Comparison of ENCODE assay signal across 8 cellular contexts in the genomic region with DNA sequence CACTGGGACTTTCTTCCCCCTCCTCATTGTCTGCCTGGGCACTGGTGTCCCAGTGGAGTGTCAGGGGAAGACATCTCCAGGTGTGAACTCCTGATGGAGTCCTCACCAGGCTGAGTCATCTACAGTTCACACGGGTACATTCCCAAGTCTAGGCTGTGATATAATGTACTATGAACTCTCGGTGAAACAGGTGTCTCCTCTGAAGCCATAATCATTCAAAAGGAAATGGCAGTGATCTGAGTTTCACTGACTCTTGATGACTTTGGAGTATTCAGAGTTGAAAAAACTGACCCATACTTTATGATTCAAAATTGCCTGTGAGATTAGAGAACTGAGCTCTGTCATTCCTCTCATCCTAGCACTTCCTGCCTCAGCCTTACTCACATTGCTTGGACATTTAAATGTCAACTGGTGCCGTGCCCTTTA. TPM values are rescaled to one million over a fixed set of nuclear protein-coding genes. Genes with fewer than 3 reads are reported as not detected.
DNase-seq lines count a peak whose midpoint lies in the region; ATAC-seq and TF ChIP-seq lines count a peak whose summit lies in the region.

No MANE protein-coding gene starts in this region.

- peak overlapping the region; percentile 60 for H3K4me3 Mint-ChIP-seq in T-helper 2 cell treated with Interferon-gamma antibody and Interleukin-4, amounts not matched to agents 5 μg/mL and 100 μg/mL, for 36 hours
- no peak overlapping the region for H3K4me3 Mint-ChIP-seq in stimulated activated effector memory CD8-positive, alpha-beta T cell treated with anti-CD3 and anti-CD28 coated beads, Interleukin-12 subunit alpha, Interleukin-12 subunit beta, amount 100 ng/mL, for 72 hours

- H3K27ac Mint-ChIP-seq in T-helper 2 cell treated with Interferon-gamma antibody and Interleukin-4, amounts not matched to agents 5 μg/mL and 100 μg/mL, for 36 hours, result peak overlapping the region; percentile 10
- H3K27ac Mint-ChIP-seq in stimulated activated effector memory CD8-positive, alpha-beta T cell treated with anti-CD3 and anti-CD28 coated beads, Interleukin-12 subunit alpha, Interleukin-12 subunit beta, amount 100 ng/mL, for 72 hours, result no peak overlapping the region

- peaks cover 27% of the 10 kb centered on the region for H3K27me3 Mint-ChIP-seq in T-helper 2 cell treated with Interferon-gamma antibody and Interleukin-4, amounts not matched to agents 5 μg/mL and 100 μg/mL, for 36 hours (ENCODE audit: low read depth)

- DNase-seq in T-helper 2 cell treated with Interferon-gamma antibody and Interleukin-4, amounts not matched to agents 5 μg/mL and 100 μg/mL, for 36 hours (ENCODE audit: low spot score), result no peak
- DNase-seq in T-helper 2 cell, result no peak
- DNase-seq in stimulated activated effector memory CD8-positive, alpha-beta T cell treated with anti-CD3 and anti-CD28 coated beads, Interleukin-12 subunit alpha, Interleukin-12 subunit beta, amount 100 ng/mL, for 72 hours (ENCODE audit: low spot score in 2 of 2), result no peak
- DNase-seq in mesenteric fat pad (ENCODE audit: low spot score), result no peak
- DNase-seq in NCI-H510A treated with DMSO at 0.1 percent for 48 hours (lab: John Stamatoyannopoulos, UW), result no peak
- DNase-seq in NCI-H2107 treated with DMSO at 0.1 percent for 48 hours (lab: John Stamatoyannopoulos, UW; ENCODE audit: unreplicated experiment), result no peak

- peaks cover 14% of the 10 kb centered on the region for H3K4me1 Mint-ChIP-seq in T-helper 2 cell treated with Interferon-gamma antibody and Interleukin-4, amounts not matched to agents 5 μg/mL and 100 μg/mL, for 36 hours (ENCODE audit: low read depth)
- H3K4me1 Mint-ChIP-seq in stimulated activated effector memory CD8-positive, alpha-beta T cell treated with anti-CD3 and anti-CD28 coated beads, Interleukin-12 subunit alpha, Interleukin-12 subunit beta, amount 100 ng/mL, for 72 hours, result peaks cover 7% of the 10 kb centered on the region

- H3K36me3 Mint-ChIP-seq in T-helper 2 cell treated with Interferon-gamma antibody and Interleukin-4, amounts not matched to agents 5 μg/mL and 100 μg/mL, for 36 hours (ENCODE audit: low read depth), result no peaks in the 10 kb centered on the region
- H3K36me3 Mint-ChIP-seq in stimulated activated effector memory CD8-positive, alpha-beta T cell treated with anti-CD3 and anti-CD28 coated beads, Interleukin-12 subunit alpha, Interleukin-12 subunit beta, amount 100 ng/mL, for 72 hours, result no peaks in the 10 kb centered on the region

- H3K9me3 Mint-ChIP-seq in T-helper 2 cell treated with Interferon-gamma antibody and Interleukin-4, amounts not matched to agents 5 μg/mL and 100 μg/mL, for 36 hours, result no peaks in the 10 kb centered on the region
- H3K9me3 Mint-ChIP-seq in stimulated activated effector memory CD8-positive, alpha-beta T cell treated with anti-CD3 and anti-CD28 coated beads, Interleukin-12 subunit alpha, Interleukin-12 subunit beta, amount 100 ng/mL, for 72 hours, result no peaks in the 10 kb centered on the region

- ATAC-seq in HG02970 (IDR thresholded peaks at IDR 0.05; ENCODE audit: low FRiP score, unreplicated experiment), result peak; percentile 44
- ATAC-seq in SK-N-SH treated with all-trans-retinoic acid at 6 μM for 48 hours, result peak; percentile 37; the same call in 2 of the 3 replicates
- peak; percentile 44 for ATAC-seq in stimulated activated effector memory CD8-positive, alpha-beta T cell treated with anti-CD3 and anti-CD28 coated beads, Interleukin-12 subunit alpha, Interleukin-12 subunit beta, amount 100 ng/mL, for 72 hours

TF ChIP-seq in SK-N-SH treated with all-trans-retinoic acid at 6 μM for 48 hours, 23 proteins besides CTCF, POLR2A, EP300 and RAD21 (continues in another document):
- TF ChIP-seq ARNTL (CRISPR knock-in tag; IDR thresholded peaks at IDR 0.05; ENCODE audit: borderline replicate concordance, low read depth), result no peak
- no peak for TF ChIP-seq CSDC2 (CRISPR knock-in tag; IDR thresholded peaks at IDR 0.05)
- no peak for TF ChIP-seq PPARA (CRISPR knock-in tag; IDR thresholded peaks at IDR 0.05; ENCODE audit: borderline replicate concordance)
- TF ChIP-seq OSR1 (CRISPR knock-in tag; IDR thresholded peaks at IDR 0.05), result no peak
- TF ChIP-seq ZNF8 (CRISPR knock-in tag; IDR thresholded peaks at IDR 0.05), result no peak
- no peak for TF ChIP-seq TCF4 (CRISPR knock-in tag; IDR thresholded peaks at IDR 0.05; ENCODE audit: borderline replicate concordance)
- no peak for TF ChIP-seq BACH2 (CRISPR knock-in tag; IDR thresholded peaks at IDR 0.05; ENCODE audit: borderline replicate concordance)
- no peak for TF ChIP-seq RARB (CRISPR knock-in tag; IDR thresholded peaks at IDR 0.05)
- TF ChIP-seq, protein P1, sequence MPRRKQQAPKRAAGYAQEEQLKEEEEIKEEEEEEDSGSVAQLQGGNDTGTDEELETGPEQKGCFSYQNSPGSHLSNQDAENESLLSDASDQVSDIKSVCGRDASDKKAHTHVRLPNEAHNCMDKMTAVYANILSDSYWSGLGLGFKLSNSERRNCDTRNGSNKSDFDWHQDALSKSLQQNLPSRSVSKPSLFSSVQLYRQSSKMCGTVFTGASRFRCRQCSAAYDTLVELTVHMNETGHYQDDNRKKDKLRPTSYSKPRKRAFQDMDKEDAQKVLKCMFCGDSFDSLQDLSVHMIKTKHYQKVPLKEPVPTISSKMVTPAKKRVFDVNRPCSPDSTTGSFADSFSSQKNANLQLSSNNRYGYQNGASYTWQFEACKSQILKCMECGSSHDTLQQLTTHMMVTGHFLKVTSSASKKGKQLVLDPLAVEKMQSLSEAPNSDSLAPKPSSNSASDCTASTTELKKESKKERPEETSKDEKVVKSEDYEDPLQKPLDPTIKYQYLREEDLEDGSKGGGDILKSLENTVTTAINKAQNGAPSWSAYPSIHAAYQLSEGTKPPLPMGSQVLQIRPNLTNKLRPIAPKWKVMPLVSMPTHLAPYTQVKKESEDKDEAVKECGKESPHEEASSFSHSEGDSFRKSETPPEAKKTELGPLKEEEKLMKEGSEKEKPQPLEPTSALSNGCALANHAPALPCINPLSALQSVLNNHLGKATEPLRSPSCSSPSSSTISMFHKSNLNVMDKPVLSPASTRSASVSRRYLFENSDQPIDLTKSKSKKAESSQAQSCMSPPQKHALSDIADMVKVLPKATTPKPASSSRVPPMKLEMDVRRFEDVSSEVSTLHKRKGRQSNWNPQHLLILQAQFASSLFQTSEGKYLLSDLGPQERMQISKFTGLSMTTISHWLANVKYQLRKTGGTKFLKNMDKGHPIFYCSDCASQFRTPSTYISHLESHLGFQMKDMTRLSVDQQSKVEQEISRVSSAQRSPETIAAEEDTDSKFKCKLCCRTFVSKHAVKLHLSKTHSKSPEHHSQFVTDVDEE (CRISPR knock-in tag; IDR thresholded peaks at IDR 0.05), result no peak
- no peak for TF ChIP-seq ZFP3 (CRISPR knock-in tag; IDR thresholded peaks at IDR 0.05)
- TF ChIP-seq, protein P2, sequence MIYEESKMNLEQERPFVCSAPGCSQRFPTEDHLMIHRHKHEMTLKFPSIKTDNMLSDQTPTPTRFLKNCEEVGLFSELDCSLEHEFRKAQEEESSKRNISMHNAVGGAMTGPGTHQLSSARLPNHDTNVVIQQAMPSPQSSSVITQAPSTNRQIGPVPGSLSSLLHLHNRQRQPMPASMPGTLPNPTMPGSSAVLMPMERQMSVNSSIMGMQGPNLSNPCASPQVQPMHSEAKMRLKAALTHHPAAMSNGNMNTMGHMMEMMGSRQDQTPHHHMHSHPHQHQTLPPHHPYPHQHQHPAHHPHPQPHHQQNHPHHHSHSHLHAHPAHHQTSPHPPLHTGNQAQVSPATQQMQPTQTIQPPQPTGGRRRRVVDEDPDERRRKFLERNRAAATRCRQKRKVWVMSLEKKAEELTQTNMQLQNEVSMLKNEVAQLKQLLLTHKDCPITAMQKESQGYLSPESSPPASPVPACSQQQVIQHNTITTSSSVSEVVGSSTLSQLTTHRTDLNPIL (CRISPR knock-in tag; IDR thresholded peaks at IDR 0.05; ENCODE audit: low read depth), result no peak
- TF ChIP-seq ESRRG (CRISPR knock-in tag; IDR thresholded peaks at IDR 0.05), result no peak
- TF ChIP-seq GLIS3 (CRISPR knock-in tag; IDR thresholded peaks at IDR 0.05), result no peak
- TF ChIP-seq ZNF565 (CRISPR knock-in tag; conservative IDR thresholded peaks at IDR 0.05; ENCODE audit: low read depth), result no peak
- TF ChIP-seq ISL1 (CRISPR knock-in tag; IDR thresholded peaks at IDR 0.05), result no peak
- TF ChIP-seq, protein P3, sequence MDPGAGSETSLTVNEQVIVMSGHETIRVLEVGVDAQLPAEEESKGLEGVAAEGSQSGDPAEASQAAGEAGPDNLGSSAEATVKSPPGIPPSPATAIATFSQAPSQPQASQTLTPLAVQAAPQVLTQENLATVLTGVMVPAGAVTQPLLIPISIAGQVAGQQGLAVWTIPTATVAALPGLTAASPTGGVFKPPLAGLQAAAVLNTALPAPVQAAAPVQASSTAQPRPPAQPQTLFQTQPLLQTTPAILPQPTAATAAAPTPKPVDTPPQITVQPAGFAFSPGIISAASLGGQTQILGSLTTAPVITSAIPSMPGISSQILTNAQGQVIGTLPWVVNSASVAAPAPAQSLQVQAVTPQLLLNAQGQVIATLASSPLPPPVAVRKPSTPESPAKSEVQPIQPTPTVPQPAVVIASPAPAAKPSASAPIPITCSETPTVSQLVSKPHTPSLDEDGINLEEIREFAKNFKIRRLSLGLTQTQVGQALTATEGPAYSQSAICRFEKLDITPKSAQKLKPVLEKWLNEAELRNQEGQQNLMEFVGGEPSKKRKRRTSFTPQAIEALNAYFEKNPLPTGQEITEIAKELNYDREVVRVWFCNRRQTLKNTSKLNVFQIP (CRISPR knock-in tag; IDR thresholded peaks at IDR 0.05; ENCODE audit: borderline replicate concordance, low read depth), result no peak
- TF ChIP-seq, protein P4, sequence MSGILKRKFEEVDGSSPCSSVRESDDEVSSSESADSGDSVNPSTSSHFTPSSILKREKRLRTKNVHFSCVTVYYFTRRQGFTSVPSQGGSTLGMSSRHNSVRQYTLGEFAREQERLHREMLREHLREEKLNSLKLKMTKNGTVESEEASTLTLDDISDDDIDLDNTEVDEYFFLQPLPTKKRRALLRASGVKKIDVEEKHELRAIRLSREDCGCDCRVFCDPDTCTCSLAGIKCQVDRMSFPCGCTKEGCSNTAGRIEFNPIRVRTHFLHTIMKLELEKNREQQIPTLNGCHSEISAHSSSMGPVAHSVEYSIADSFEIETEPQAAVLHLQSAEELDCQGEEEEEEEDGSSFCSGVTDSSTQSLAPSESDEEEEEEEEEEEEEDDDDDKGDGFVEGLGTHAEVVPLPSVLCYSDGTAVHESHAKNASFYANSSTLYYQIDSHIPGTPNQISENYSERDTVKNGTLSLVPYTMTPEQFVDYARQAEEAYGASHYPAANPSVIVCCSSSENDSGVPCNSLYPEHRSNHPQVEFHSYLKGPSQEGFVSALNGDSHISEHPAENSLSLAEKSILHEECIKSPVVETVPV (CRISPR knock-in tag; IDR thresholded peaks at IDR 0.05), result no peak
- TF ChIP-seq ZNF70 (CRISPR knock-in tag; IDR thresholded peaks at IDR 0.05), result no peak

RNA-seq across cellular contexts. Expression of a gene that starts 9.1 kb away (rescaled TPM):
- total RNA-seq in mesenteric fat pad, result 1.0 TPM
